8 cellular contexts compared by ENCODE assay signal in genomic region chr16:49350265-49351103, GRCh38. TPM values are rescaled to one million over a fixed set of nuclear protein-coding genes. Genes with fewer than 3 reads are reported as not detected.
DNase-seq lines count a peak whose midpoint lies in the region; ATAC-seq and TF ChIP-seq lines count a peak whose summit lies in the region.

No MANE protein-coding gene starts in this region.

- H3K4me3 ChIP-seq in epithelial cell of proximal tubule (ENCODE audit: low read depth, low read length) (no peak overlapping the region), mucosa of descending colon (no peak overlapping the region), stomach (no peak overlapping the region)

- no peak overlapping the region for H3K27ac ChIP-seq in stomach

- H3K9me3 ChIP-seq in mucosa of descending colon = no peaks in the 10 kb centered on the region
- H3K9me3 ChIP-seq in stomach = no peaks in the 10 kb centered on the region

- WGBS in stomach, 5 donors = 36 to 40% (median 37%) methylated on average over 24 to 25 of the region's 25 CpGs

- H3K27me3 ChIP-seq in stomach = peaks cover 0 to 64% (median 20%) of the 10 kb centered on the region in 3 donors

- ATAC-seq in GM18511 (IDR thresholded peaks at IDR 0.05; ENCODE audit: unreplicated experiment) = peak; percentile 68
- ATAC-seq in mucosa of descending colon = peak; percentile 77
- no peak for ATAC-seq in HG03039 (IDR thresholded peaks at IDR 0.05; ENCODE audit: unreplicated experiment)

- TF ChIP-seq EP300 in stomach (IDR thresholded peaks at IDR 0.05) = no peak

- DNase-seq in AG09319 (ENCODE audit: extremely low read depth, low read depth) = no peak
- peak; percentile 37 for DNase-seq in NCI-H1092 treated with DMSO at 0.1 percent for 48 hours (lab: John Stamatoyannopoulos, UW)
- peak; percentile 9 to 16 for DNase-seq in activated CD4-positive, alpha-beta T cell treated with anti-CD3 and anti-CD28 coated beads, Interleukin-2, amount 50 U/mL, for 24 hours (ENCODE audit: low read depth in 1 of 2, low spot score in 1 of 2)
- DNase-seq in epithelial cell of proximal tubule (ENCODE audit: low read depth) = peak; percentile 0
- DNase-seq in mucosa of descending colon = peak; percentile 54 to 82 (median 79)
- peak; percentile 65 for DNase-seq in stomach

- H3K36me3 ChIP-seq in mucosa of descending colon (ENCODE audit: low read depth) (no peaks in the 10 kb centered on the region), stomach (no peaks in the 10 kb centered on the region)

- H3K4me1 ChIP-seq in mucosa of descending colon (ENCODE audit: low read depth) (no peaks in the 10 kb centered on the region), stomach (no peaks in the 10 kb centered on the region)

- no peak for TF ChIP-seq POLR2A in stomach (IDR thresholded peaks at IDR 0.05)

- intact Hi-C loops in mucosa of descending colon (cut with DNase I, micrococcal nuclease) (loop anchor here in 1 of 2 donors (5.0 kb wide), 1 partner anchor 663 kb away; no protein-coding TSS in a partner anchor), stomach (cut with DNase I; ENCODE audit: low total_unique reads) (loop anchor here (5.0 kb wide), 1 partner anchor 663 kb away; no protein-coding TSS in a partner anchor)

- TF ChIP-seq CTCF in AG09319 (IDR thresholded peaks at IDR 0.05; ENCODE audit: low read depth, low read length) (peak; percentile 92), epithelial cell of proximal tubule (conservative IDR thresholded peaks at IDR 0.05; ENCODE audit: low read depth, low read length) (peak; percentile 80), mucosa of descending colon (IDR thresholded peaks at IDR 0.05) (peak; percentile 38), stomach (IDR thresholded peaks at IDR 0.05) (peak in 5 of 7 experiments; percentile 56 to 77 (median 74))

RNA-seq across cellular contexts. Expression of gene C16orf78, which starts 23.1 kb away (rescaled TPM):
- not detected in 2 replicates for total RNA-seq in epithelial cell of proximal tubule
- not detected for total RNA-seq in mucosa of descending colon
- total RNA-seq in stomach = not detected
- polyA plus RNA-seq in stomach = not detected

Comparison
In these comparisons a context has a peak if more than half of its experiments do, and no peak if none do; other contexts are left out.
1. CTCF ChIP-seq: peak in every context shown above with its lines; median percentile 92 in AG09319; 80 in epithelial cell of proximal tubule; 74 in stomach; 38 in mucosa of descending colon.